ENCODE assay signal across 26 cellular contexts in genomic region chr1:149987297-149987595, GRCh38. TPM values are rescaled to one million over a fixed set of nuclear protein-coding genes. Genes with fewer than 3 reads are reported as not detected.
DNase-seq lines count a peak whose midpoint lies in the region; ATAC-seq and TF ChIP-seq lines count a peak whose summit lies in the region.
"Had no signal": no experiment of that assay in that cellular context is flagged by ENCODE, and none has a peak within 500 bp of the region (broad histone marks: within the 10 kb centered on the region; RNA-seq: fewer than 3 reads in every experiment).

No MANE protein-coding gene starts in this region.

- H3K9me3 ChIP-seq in Panc1 (ENCODE audit: control insufficient read depth, insufficient read depth, low read depth, low read length) (no peaks in the 10 kb centered on the region), endodermal cell (ENCODE audit: control insufficient read depth, low read length) (no peaks in the 10 kb centered on the region), thyroid gland (no peaks in the 10 kb centered on the region)
- H3K9me3 ChIP-seq: BLaER1 treated with 17β-estradiol and CSF1 and Interleukin-3, amounts not matched to agents 10 nM and 100 nM; body of pancreas; upper lobe of left lung had no signal

- intact Hi-C loops in Panc1 (cut with micrococcal nuclease; ENCODE audit: unreplicated experiment), result no loop called here
- intact Hi-C loops in thyroid gland (cut with DNase I), result no loop called here
- intact Hi-C loops in dorsolateral prefrontal cortex (cut with DNase I), result no loop called here

- H3K36me3 ChIP-seq in Panc1 (ENCODE audit: control insufficient read depth, insufficient read depth, low read length) (no peaks in the 10 kb centered on the region), endodermal cell (ENCODE audit: control insufficient read depth, insufficient read depth, low read length) (no peaks in the 10 kb centered on the region), thyroid gland (no peaks in the 10 kb centered on the region)
- H3K36me3 ChIP-seq: BLaER1 treated with 17β-estradiol and CSF1 and Interleukin-3, amounts not matched to agents 10 nM and 100 nM had no signal

- no peak overlapping the region for H3K27ac ChIP-seq in Panc1 (ENCODE audit: low read length)
- H3K27ac ChIP-seq in endodermal cell (ENCODE audit: low read depth, low read length), result no peak overlapping the region
- peak overlapping the region in 2 of 3 donors; percentile 1 to 37 for H3K27ac ChIP-seq in thyroid gland
- H3K27ac ChIP-seq in dorsolateral prefrontal cortex, result peak overlapping the region in 12 of 59 donors; percentile 3 to 71 (median 34)
- H3K27ac ChIP-seq in coronary artery, result peak overlapping the region in 1 of 2 donors; percentile 37
- H3K27ac ChIP-seq: BLaER1 treated with 17β-estradiol and CSF1 and Interleukin-3, amounts not matched to agents 10 nM and 100 nM; body of pancreas; epithelial cell of prostate; HL-60 had no signal

- H3K4me3 Mint-ChIP-seq in endodermal cell (no peak overlapping the region), nephron (no peak overlapping the region)
- H3K4me3 Mint-ChIP-seq: activated naive CD8-positive, alpha-beta T cell treated with anti-CD3 and anti-CD28 coated beads, Interleukin-2, amount 50 U/mL, for 24 hours; activated T-cell treated with anti-CD3 and anti-CD28 coated beads, Interleukin-2, amount 50 U/mL, for 4 hours; stimulated activated naive CD8-positive, alpha-beta T cell treated with anti-CD3 and anti-CD28 coated beads, Interleukin-15, amount 100 ng/mL, for 72 hours had no signal

- ATAC-seq in Panc1, result no peak
- ATAC-seq: activated naive CD8-positive, alpha-beta T cell treated with anti-CD3 and anti-CD28 coated beads, Interleukin-2, amount 50 U/mL, for 24 hours; activated T-cell treated with anti-CD3 and anti-CD28 coated beads, Interleukin-2, amount 50 U/mL, for 4 hours; body of pancreas; stimulated activated naive CD8-positive, alpha-beta T cell treated with anti-CD3 and anti-CD28 coated beads, Interleukin-15, amount 100 ng/mL, for 72 hours had no signal

- 96% methylated on average over 1 of the region's 1 CpG; no CpG with 5 or more reads in 1 of the 2 experiments for WGBS in endodermal cell (ENCODE audit: insufficient coverage in 1 of 2, insufficient read length in 1 of 2), 2 experiments
- WGBS in thyroid gland, 2 donors, result 96 to 100% methylated on average over 1 of the region's 1 CpG

- POLR2A ChIA-PET in Panc1 (lab: Charles Lee), result interaction anchor here (0.6 kb wide), 1 partner anchor 334 kb away, joined by 3 read pairs; no protein-coding TSS in a partner anchor

- TF ChIP-seq CTCF in Panc1 (IDR thresholded peaks at IDR 0.05), result no peak
- no peak for TF ChIP-seq CTCF in endodermal cell (conservative IDR thresholded peaks at IDR 0.05)
- no peak for TF ChIP-seq CTCF in nephron (IDR thresholded peaks at IDR 0.05; ENCODE audit: unreplicated experiment in 3 of 3)
- no peak for TF ChIP-seq CTCF in thyroid gland (IDR thresholded peaks at IDR 0.05)
- TF ChIP-seq CTCF in dorsolateral prefrontal cortex (IDR thresholded peaks at IDR 0.05 in 54 of 56, conservative IDR thresholded peaks at IDR 0.05 in 2 of 56; ENCODE audit: low read depth in 1 of 56, partially characterized antibody in 56 of 56), result no peak
- TF ChIP-seq CTCF in coronary artery (IDR thresholded peaks at IDR 0.05), result no peak

- TSS peak; percentile 25 for BruUV-seq in Panc1 (replicated peaks; lab: Mats Ljungman, UMichigan)

- in situ Hi-C loops in Panc1 (cut with HindIII; ENCODE audit: low pct_unique_long_range_greater_than_20kb, low sequenced_read_pairs), result no loop called here

- peaks cover 19% of the 10 kb centered on the region for H3K4me1 Mint-ChIP-seq in endodermal cell
- peaks cover 51% of the 10 kb centered on the region for H3K4me1 Mint-ChIP-seq in nephron

- H3K9me3 Mint-ChIP-seq in endodermal cell, result no peaks in the 10 kb centered on the region
- no peaks in the 10 kb centered on the region for H3K9me3 Mint-ChIP-seq in nephron
- H3K9me3 Mint-ChIP-seq: activated naive CD8-positive, alpha-beta T cell treated with anti-CD3 and anti-CD28 coated beads, Interleukin-2, amount 50 U/mL, for 24 hours; activated T-cell treated with anti-CD3 and anti-CD28 coated beads, Interleukin-2, amount 50 U/mL, for 4 hours; stimulated activated naive CD8-positive, alpha-beta T cell treated with anti-CD3 and anti-CD28 coated beads, Interleukin-15, amount 100 ng/mL, for 72 hours had no signal

- CTCF ChIA-PET in Panc1 (lab: Charles Lee), result no interaction called here

- H3K27ac Mint-ChIP-seq in endodermal cell (peak overlapping the region; percentile 71), nephron (peak overlapping the region; percentile 82 to 93 (median 89))
- H3K27ac Mint-ChIP-seq: activated naive CD8-positive, alpha-beta T cell treated with anti-CD3 and anti-CD28 coated beads, Interleukin-2, amount 50 U/mL, for 24 hours; stimulated activated naive CD8-positive, alpha-beta T cell treated with anti-CD3 and anti-CD28 coated beads, Interleukin-15, amount 100 ng/mL, for 72 hours had no signal

- DNase-seq in Panc1 (ENCODE audit: low read depth, low spot score), result no peak
- no peak for DNase-seq in endodermal cell
- no peak for DNase-seq in thyroid gland
- no peak for DNase-seq in HUDEP-2 (lab: John Stamatoyannopoulos, UW; ENCODE audit: unreplicated experiment in 76 of 76)
- no peak for DNase-seq in superior temporal gyrus (ENCODE audit: extremely low spot score)
- DNase-seq in dorsolateral prefrontal cortex, result no peak
- DNase-seq in coronary artery (ENCODE audit: low spot score), result no peak
- DNase-seq: activated CD4-positive, alpha-beta T cell treated with anti-CD3 and anti-CD28 coated beads, Interleukin-2, amount 50 U/mL, for 1 hour; activated naive CD8-positive, alpha-beta T cell treated with anti-CD3 and anti-CD28 coated beads, Interleukin-2, amount 50 U/mL, for 24 hours; activated T-cell treated with anti-CD3 and anti-CD28 coated beads, Interleukin-2, amount 50 U/mL, for 4 hours; body of pancreas; COR-L47; DMS53; effector CD4-positive, alpha-beta T cell; HCEC 1CT; Kasumi-1; kidney; NCI-H1694; OCI-M1; stimulated activated CD8-positive, alpha-beta memory T cell treated with anti-CD3 and anti-CD28 coated beads, Interleukin-4, amount 100 ng/mL, for 48 hours; stimulated activated naive CD8-positive, alpha-beta T cell treated with anti-CD3 and anti-CD28 coated beads, Interleukin-15, amount 100 ng/mL, for 72 hours; upper lobe of left lung had no signal

- H3K27me3 Mint-ChIP-seq in endodermal cell (ENCODE audit: insufficient read depth) (no peaks in the 10 kb centered on the region), nephron (ENCODE audit: low read depth) (no peaks in the 10 kb centered on the region)
- H3K27me3 Mint-ChIP-seq: activated naive CD8-positive, alpha-beta T cell treated with anti-CD3 and anti-CD28 coated beads, Interleukin-2, amount 50 U/mL, for 24 hours; stimulated activated naive CD8-positive, alpha-beta T cell treated with anti-CD3 and anti-CD28 coated beads, Interleukin-15, amount 100 ng/mL, for 72 hours had no signal

- H3K4me3 ChIP-seq in Panc1 (ENCODE audit: low read depth in 2 of 2, low read length in 2 of 2) (no peak overlapping the region), endodermal cell (ENCODE audit: low read length) (no peak overlapping the region), thyroid gland (replicated peaks in 1 of 3) (no peak overlapping the region), dorsolateral prefrontal cortex (no peak overlapping the region), coronary artery (no peak overlapping the region)
- H3K4me3 ChIP-seq: BLaER1 treated with 17β-estradiol and CSF1 and Interleukin-3, amounts not matched to agents 10 nM and 100 nM; body of pancreas; upper lobe of left lung had no signal

- H3K36me3 Mint-ChIP-seq in endodermal cell (ENCODE audit: low read depth) (peaks cover 7% of the 10 kb centered on the region), nephron (ENCODE audit: low read depth) (peaks cover 23% of the 10 kb centered on the region)

- H3K4me1 ChIP-seq in Panc1 (ENCODE audit: control insufficient read depth, insufficient read depth, low read length) (no peaks in the 10 kb centered on the region), endodermal cell (ENCODE audit: control insufficient read depth, insufficient read depth, low read length) (no peaks in the 10 kb centered on the region), thyroid gland (peaks cover 17 to 36% of the 10 kb centered on the region in 2 donors)
- H3K4me1 ChIP-seq: BLaER1 treated with 17β-estradiol and CSF1 and Interleukin-3, amounts not matched to agents 10 nM and 100 nM had no signal

- no peaks in the 10 kb centered on the region for H3K27me3 ChIP-seq in Panc1 (ENCODE audit: control insufficient read depth, insufficient read depth, low read length)
- H3K27me3 ChIP-seq in endodermal cell (ENCODE audit: control insufficient read depth, insufficient read depth, low read length, poor library complexity, severe bottlenecking), result no peaks in the 10 kb centered on the region
- H3K27me3 ChIP-seq in thyroid gland, result no peaks in the 10 kb centered on the region
- no peaks in the 10 kb centered on the region for H3K27me3 ChIP-seq in dorsolateral prefrontal cortex
- H3K27me3 ChIP-seq: body of pancreas, upper lobe of left lung had no signal

- no peak for TF ChIP-seq POLR2A in thyroid gland (IDR thresholded peaks at IDR 0.05)

- H3K9ac ChIP-seq in endodermal cell (ENCODE audit: extremely low read depth, low read length, poor library complexity, severe bottlenecking), result no peak overlapping the region
- H3K9ac ChIP-seq: BLaER1 treated with 17β-estradiol and CSF1 and Interleukin-3, amounts not matched to agents 10 nM and 100 nM had no signal

RNA-seq across cellular contexts. Expression of gene OTUD7B, which starts 23.3 kb away (rescaled TPM):
- 24.1 TPM for total RNA-seq in Panc1 (2021; ENCODE audit: unreplicated experiment)
- polyA plus RNA-seq in Panc1 (2012; ENCODE audit: insufficient read length), result 11.0 TPM
- 10 to 100 TPM; 26.6 to 31.1 TPM for total RNA-seq in endodermal cell
- 8.6 TPM for polyA plus RNA-seq in endodermal cell (2013, experiment 1 of 2)
- polyA plus RNA-seq in endodermal cell (2013, experiment 2 of 2), result 8.3 TPM
- total RNA-seq in thyroid gland, result 10 to 100 TPM; 15.9 to 39.2 (median 23.2) TPM
- 100 to 1,000 TPM in 4 of 120 experiments, 10 to 100 TPM in 116; 28.4 to 126 (median 52.8) TPM for total RNA-seq in dorsolateral prefrontal cortex

RNA-seq across cellular contexts. Expression of gene MTMR11, which starts 50.6 kb away (rescaled TPM):
- total RNA-seq in Panc1 (2021; ENCODE audit: unreplicated experiment) (12.0 TPM), endodermal cell (1 to 10 TPM; 4.7 to 6.6 TPM), thyroid gland (1 to 10 TPM; 2.0 to 8.6 (median 5.6) TPM), dorsolateral prefrontal cortex (10 to 100 TPM in 106 of 120 experiments, 1 to 10 TPM in 14; 5.4 to 32.3 (median 13.3) TPM)
- 9.4 TPM for polyA plus RNA-seq in Panc1 (2012; ENCODE audit: insufficient read length)
- 9.5 TPM for polyA plus RNA-seq in endodermal cell (2013, experiment 1 of 2)
- polyA plus RNA-seq in endodermal cell (2013, experiment 2 of 2), result 8.2 TPM

RNA-seq across cellular contexts. Expression of gene SF3B4, which starts 59.6 kb away (rescaled TPM):
- total RNA-seq in Panc1 (2021; ENCODE audit: unreplicated experiment) (120 TPM), endodermal cell (10 to 100 TPM; 85.8 to 93.8 TPM), thyroid gland (10 to 100 TPM; 10.2 to 17.9 (median 12.4) TPM), dorsolateral prefrontal cortex (10 to 100 TPM; 17.5 to 36.2 (median 25.7) TPM)
- 98.8 TPM for polyA plus RNA-seq in Panc1 (2012; ENCODE audit: insufficient read length)
- polyA plus RNA-seq in endodermal cell (2013, experiment 1 of 2), result 78.1 TPM
- 64.5 TPM for polyA plus RNA-seq in endodermal cell (2013, experiment 2 of 2)

Comparison
In these comparisons a context has a peak if more than half of its experiments do, and no peak if none do; other contexts are left out.
1. H3K27ac ChIP-seq: peak in thyroid gland (2 of 3); none in Panc1 (single experiment) and endodermal cell (single experiment).